In genomic region chr14:89061696-89062095, GRCh38 we compare ENCODE assay signal across 15 cellular contexts.
A peak's percentile ranks its signal among the peaks of the same experiment; 100 is the strongest.
DNase-seq lines count a peak whose midpoint lies in the region; ATAC-seq and TF ChIP-seq lines count a peak whose summit lies in the region.
"Had no signal": no experiment of that assay in that cellular context is flagged by ENCODE, and none has a peak within 500 bp of the region (broad histone marks: within the 10 kb centered on the region; RNA-seq: fewer than 3 reads in every experiment).

No MANE protein-coding gene starts in this region.

- ATAC-seq in GM23338 = no peak
- ATAC-seq in GM19455 (IDR thresholded peaks at IDR 0.05; ENCODE audit: unreplicated experiment) = no peak
- ATAC-seq: A549 had no signal

- H3K9me2 ChIP-seq in GM23338 (ENCODE audit: insufficient read depth) = peaks cover 13% of the 10 kb centered on the region

- H3K79me2 ChIP-seq in GM23338 (replicated peaks; ENCODE audit: insufficient read depth) = no peaks in the 10 kb centered on the region

- H3F3A ChIP-seq in GM23338 (replicated peaks; ENCODE audit: low read depth) = no peaks in the 10 kb centered on the region

- H3K4me3 Mint-ChIP-seq in GM23338 = no peak overlapping the region
- H3K4me3 Mint-ChIP-seq in nephron progenitor cell = no peak overlapping the region
- H3K4me3 Mint-ChIP-seq: CD4-positive, alpha-beta memory T cell had no signal

- H3K27me3 Mint-ChIP-seq in GM23338 (ENCODE audit: insufficient read depth, low read depth, poor library complexity) (peaks cover 3% of the 10 kb centered on the region), nephron progenitor cell (ENCODE audit: low read depth, poor library complexity) (peaks cover 4% of the 10 kb centered on the region)

- no peak overlapping the region for H3K4me3 ChIP-seq in GM23338
- H3K4me3 ChIP-seq: A549, HAP-1 had no signal

- no peak overlapping the region for H3K27ac ChIP-seq in GM23338 (ENCODE audit: low read depth)
- H3K27ac ChIP-seq: A549, C4-2B had no signal

- H2AFZ ChIP-seq in GM23338 = no peak overlapping the region

- no peak overlapping the region for H3K4me2 ChIP-seq in GM23338
- H3K4me2 ChIP-seq: A549 had no signal

- no peaks in the 10 kb centered on the region for H3K36me3 ChIP-seq in GM23338 (ENCODE audit: insufficient read depth)
- H3K36me3 ChIP-seq: BE2C, HAP-1 had no signal

- TF ChIP-seq CTCF in GM23338 (conservative IDR thresholded peaks at IDR 0.05; ENCODE audit: low read depth in 2 of 2) = no peak
- TF ChIP-seq CTCF in nephron progenitor cell (IDR thresholded peaks at IDR 0.05) = no peak

- H3K4me1 Mint-ChIP-seq in GM23338 (no peaks in the 10 kb centered on the region), nephron progenitor cell (no peaks in the 10 kb centered on the region)

- H3K27ac Mint-ChIP-seq in GM23338 = no peak overlapping the region
- peak overlapping the region; percentile 69 for H3K27ac Mint-ChIP-seq in nephron progenitor cell
- H3K27ac Mint-ChIP-seq: CD4-positive, alpha-beta memory T cell had no signal

- H3K36me3 Mint-ChIP-seq in GM23338 (ENCODE audit: low read depth) (no peaks in the 10 kb centered on the region), nephron progenitor cell (ENCODE audit: low read depth) (no peaks in the 10 kb centered on the region)
- H3K36me3 Mint-ChIP-seq: CD4-positive, alpha-beta memory T cell had no signal

- H4K20me1 ChIP-seq in GM23338 (replicated peaks; ENCODE audit: insufficient read depth) = no peaks in the 10 kb centered on the region

- H3K9me3 Mint-ChIP-seq in GM23338 (no peaks in the 10 kb centered on the region; the same call in 2 of the 3 replicates), nephron progenitor cell (peaks cover 14% of the 10 kb centered on the region)

- DNase-seq in GM23338 (ENCODE audit: low spot score) (peak; percentile 4), islet precursor cell (peak; percentile 69), nephron progenitor cell (no peak), amniotic stem cell (lab: John Stamatoyannopoulos, UW) (no peak), NCI-H2081 treated with DMSO at 0.1 percent for 48 hours (lab: John Stamatoyannopoulos, UW) (no peak), SKM-1 treated with dmso at 0.1 percent for 144 hours (lab: John Stamatoyannopoulos, UW; ENCODE audit: unreplicated experiment) (no peak)
- DNase-seq: BE2C; CD4-positive, alpha-beta memory T cell; DMS153; DMS79 treated with DMSO at 0.1 percent for 48 hours; KBM-7 had no signal

- H3K4me1 ChIP-seq in GM23338 (ENCODE audit: insufficient read depth) = no peaks in the 10 kb centered on the region; the same call in 1 of the 2 replicates
- H3K4me1 ChIP-seq: A549, BE2C, HAP-1 had no signal

- H3K27me3 ChIP-seq in GM23338 (ENCODE audit: insufficient read depth) = no peaks in the 10 kb centered on the region
- H3K27me3 ChIP-seq: BE2C had no signal

TF ChIP-seq in GM23338, 12 proteins besides CTCF, POLR2A, EP300 and RAD21:
- TF ChIP-seq EZH2phosphoT487 (IDR thresholded peaks at IDR 0.05; ENCODE audit: unreplicated experiment) (no peak), EZH2 (IDR thresholded peaks at IDR 0.05; ENCODE audit: low read depth, unreplicated experiment) (no peak), POLR2AphosphoS5 (IDR thresholded peaks at IDR 0.05; ENCODE audit: low read depth) (no peak), JUNB (IDR thresholded peaks at IDR 0.05; ENCODE audit: unreplicated experiment) (no peak), CREB1 (CRISPR knock-in tag; IDR thresholded peaks at IDR 0.05; ENCODE audit: low read depth) (no peak), STAT1 (IDR thresholded peaks at IDR 0.05; ENCODE audit: unreplicated experiment) (no peak), REST (IDR thresholded peaks at IDR 0.05; ENCODE audit: unreplicated experiment) (no peak), ETS1 (IDR thresholded peaks at IDR 0.05) (no peak), ZNF331 (CRISPR knock-in tag; IDR thresholded peaks at IDR 0.05; ENCODE audit: low read depth) (no peak), NANOG (IDR thresholded peaks at IDR 0.05; ENCODE audit: borderline replicate concordance) (no peak)

Comparison
In these comparisons a context has a peak if more than half of its experiments do, and no peak if none do; other contexts are left out.
1. DNase-seq: peak in GM23338 (single experiment) and islet precursor cell (single experiment); none in nephron progenitor cell (single experiment), amniotic stem cell (single experiment), NCI-H2081 treated with DMSO at 0.1 percent for 48 hours (single experiment) and SKM-1 treated with dmso at 0.1 percent for 144 hours (single experiment).